Comparison of ENCODE assay signal across 22 cellular contexts in the genomic region with DNA sequence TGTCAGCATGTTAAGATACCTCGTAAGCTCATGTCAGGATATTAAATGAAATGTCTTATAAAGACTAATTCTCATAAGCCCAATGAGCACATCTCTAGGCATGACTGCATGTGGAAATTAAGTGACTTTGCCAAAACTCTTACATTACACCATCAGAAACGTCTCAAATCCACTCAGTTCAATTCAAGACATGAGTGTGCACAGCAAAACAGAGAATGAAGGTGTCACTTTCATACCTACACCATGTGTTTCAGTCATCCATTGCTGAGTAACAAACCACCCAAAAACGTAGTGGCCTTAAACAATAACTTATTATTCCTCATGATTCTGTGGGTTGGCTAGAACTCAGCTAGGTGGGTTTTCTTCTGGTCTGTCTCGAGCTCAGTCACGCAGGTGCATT.
"Had no signal": no experiment of that assay in that cellular context is flagged by ENCODE, and none has a peak within 500 bp of the region (broad histone marks: within the 10 kb centered on the region; RNA-seq: fewer than 3 reads in every experiment).

No MANE protein-coding gene starts in this region.

- H3K4me3 Mint-ChIP-seq: activated CD8-positive, alpha-beta memory T cell treated with anti-CD3 and anti-CD28 coated beads, Interleukin-2, amount 10 ng/mL, durations not matched to agents 7 days and 5 days; activated naive CD8-positive, alpha-beta T cell; brain; central memory CD8-positive, alpha-beta T cell had no signal

- H3K27ac Mint-ChIP-seq: activated CD8-positive, alpha-beta memory T cell treated with anti-CD3 and anti-CD28 coated beads, Interleukin-2, amount 10 ng/mL, durations not matched to agents 7 days and 5 days; activated naive CD8-positive, alpha-beta T cell; brain had no signal

- H3K9me3 Mint-ChIP-seq: central memory CD8-positive, alpha-beta T cell had no signal

- DNase-seq: activated CD4-positive, alpha-beta T cell treated with anti-CD3 and anti-CD28 coated beads for 48 hours; activated CD4-positive, alpha-beta T cell treated with anti-CD3 and anti-CD28 coated beads, Interleukin-2, amount 50 U/mL, for 4 hours; activated CD8-positive, alpha-beta memory T cell treated with anti-CD3 and anti-CD28 coated beads, Interleukin-2, amount 10 ng/mL, durations not matched to agents 7 days and 5 days; activated effector memory CD4-positive, alpha-beta T cell treated with Interleukin-2 at 50 U/mL for 16 hours; activated naive CD4-positive, alpha-beta T cell; amygdala; MG63; MV-4-11; NCI-H1092 treated with DMSO at 0.1 percent for 48 hours; NCI-H1417 treated with DMSO at 0.1 percent for 48 hours; NCI-H1694; NCI-H2029; NCI-H2107; NCI-H2171 treated with DMSO at 0.1 percent for 48 hours; NCI-H524; Peyer's patch; Right ventricle myocardium superior; SJCRH30; SK-N-SH had no signal

- H3K4me1 Mint-ChIP-seq: activated CD8-positive, alpha-beta memory T cell treated with anti-CD3 and anti-CD28 coated beads, Interleukin-2, amount 10 ng/mL, durations not matched to agents 7 days and 5 days; central memory CD8-positive, alpha-beta T cell had no signal

- H3K27me3 Mint-ChIP-seq: activated CD8-positive, alpha-beta memory T cell treated with anti-CD3 and anti-CD28 coated beads, Interleukin-2, amount 10 ng/mL, durations not matched to agents 7 days and 5 days; activated naive CD8-positive, alpha-beta T cell; brain; central memory CD8-positive, alpha-beta T cell had no signal

- ATAC-seq: activated CD8-positive, alpha-beta memory T cell treated with anti-CD3 and anti-CD28 coated beads, Interleukin-2, amount 10 ng/mL, durations not matched to agents 7 days and 5 days had no signal
